ENCODE assay signal across 15 cellular contexts in the genomic region with DNA sequence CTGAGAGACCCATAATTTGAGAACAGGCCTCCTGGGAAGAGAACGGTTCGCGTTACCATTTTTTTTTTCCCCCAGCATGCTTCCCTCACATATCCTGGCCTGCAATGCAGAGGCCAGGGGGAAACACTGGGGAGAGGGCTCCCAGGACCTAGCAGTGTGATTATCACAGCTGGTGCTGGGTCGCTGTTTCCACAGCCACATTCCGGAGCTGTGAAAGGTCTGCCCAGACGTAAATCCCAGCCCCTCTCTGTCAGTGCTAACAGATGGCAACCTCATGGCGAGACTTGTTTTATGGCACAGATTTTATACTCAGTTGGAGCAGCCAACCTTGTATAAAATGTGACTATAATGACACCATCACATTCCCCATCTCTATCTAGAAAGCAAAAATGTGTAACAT.
DNase-seq lines count a peak whose midpoint lies in the region; ATAC-seq and TF ChIP-seq lines count a peak whose summit lies in the region.
"Had no signal": no experiment of that assay in that cellular context is flagged by ENCODE, and none has a peak within 500 bp of the region (broad histone marks: within the 10 kb centered on the region; RNA-seq: fewer than 3 reads in every experiment).

No MANE protein-coding gene starts in this region.

- H3K27me3 Mint-ChIP-seq in chondrocyte (ENCODE audit: low read depth) (no peaks in the 10 kb centered on the region), type B pancreatic cell (no peaks in the 10 kb centered on the region)
- H3K27me3 Mint-ChIP-seq: T-cell had no signal

- H3K9me3 Mint-ChIP-seq in chondrocyte (ENCODE audit: low read depth) (no peaks in the 10 kb centered on the region), type B pancreatic cell (peaks cover 4% of the 10 kb centered on the region)
- H3K9me3 Mint-ChIP-seq: CD14-positive monocyte had no signal

- peaks cover 54% of the 10 kb centered on the region for H3K4me1 Mint-ChIP-seq in chondrocyte (ENCODE audit: low read depth)
- H3K4me1 Mint-ChIP-seq in type B pancreatic cell (ENCODE audit: unreplicated experiment): peaks cover 31% of the 10 kb centered on the region
- H3K4me1 Mint-ChIP-seq: T-cell had no signal

- DNase-seq in DMS 273 (lab: John Stamatoyannopoulos, UW; ENCODE audit: unreplicated experiment) (peak; percentile 43), DMS 273 treated with DMSO at 0.1 percent for 48 hours (lab: John Stamatoyannopoulos, UW) (no peak), chondrocyte (ENCODE audit: low spot score) (no peak), left kidney (ENCODE audit: low read depth, low spot score) (peak; percentile 81), type B pancreatic cell (ENCODE audit: extremely low spot score, unreplicated experiment) (no peak), KBM-7 (no peak)
- DNase-seq: activated naive CD4-positive, alpha-beta T cell; brain microvascular endothelial cell; HCEC 1CT; Karpas-422; T-cell had no signal

- no peaks in the 10 kb centered on the region for H3K36me3 Mint-ChIP-seq in chondrocyte (ENCODE audit: low read depth)
- H3K36me3 Mint-ChIP-seq in type B pancreatic cell: peaks cover 17% of the 10 kb centered on the region
- H3K36me3 Mint-ChIP-seq: T-cell had no signal

- peak overlapping the region; percentile 20 for H3K4me3 Mint-ChIP-seq in chondrocyte (ENCODE audit: unreplicated experiment)
- H3K4me3 Mint-ChIP-seq in type B pancreatic cell: peak overlapping the region; percentile 48
- H3K4me3 Mint-ChIP-seq: CD14-positive monocyte, T-cell had no signal

- H3K27ac Mint-ChIP-seq in chondrocyte (ENCODE audit: unreplicated experiment) (peak overlapping the region; percentile 75), type B pancreatic cell (no peak overlapping the region)
- H3K27ac Mint-ChIP-seq: T-cell had no signal

- no peak for ATAC-seq in GM19351 (IDR thresholded peaks at IDR 0.05; ENCODE audit: unreplicated experiment)
- ATAC-seq in HG03139 (IDR thresholded peaks at IDR 0.05; ENCODE audit: unreplicated experiment): no peak
- ATAC-seq: activated CD4-positive, CD25-positive, alpha-beta regulatory T cell treated with anti-CD3 and anti-CD28 coated beads, Interleukin-2, amount 50 U/mL, for 24 hours; T-cell had no signal

- TF ChIP-seq CTCF in chondrocyte (IDR thresholded peaks at IDR 0.05) (no peak), type B pancreatic cell (conservative IDR thresholded peaks at IDR 0.05) (no peak)

- in situ Hi-C loops in KBM-7 (cut with MboI; ENCODE audit: low pct_unique_long_range_greater_than_20kb, low sequenced_read_pairs): no loop called here

Comparison
In these comparisons a context has a peak if more than half of its experiments do, and no peak if none do; other contexts are left out.
1. DNase-seq: peak in DMS 273 (single experiment) and left kidney (single experiment); none in DMS 273 treated with DMSO at 0.1 percent for 48 hours (single experiment), chondrocyte (single experiment), type B pancreatic cell (single experiment) and KBM-7 (single experiment).